ENCODE assay signal across 8 cellular contexts in genomic region chr5:95842955-95843544, GRCh38. TPM values are rescaled to one million over a fixed set of nuclear protein-coding genes. Genes with fewer than 3 reads are reported as not detected.
DNase-seq lines count a peak whose midpoint lies in the region; ATAC-seq and TF ChIP-seq lines count a peak whose summit lies in the region.

No MANE protein-coding gene starts in this region.

- ATAC-seq in GM19351 (IDR thresholded peaks at IDR 0.05; ENCODE audit: unreplicated experiment) (peak; percentile 92), HG03354 (IDR thresholded peaks at IDR 0.05; ENCODE audit: poor library complexity, severe bottlenecking, unreplicated experiment) (peak; percentile 91), left lobe of liver (peak; percentile 44)

- H3K36me3 Mint-ChIP-seq in progenitor cell of endocrine pancreas (ENCODE audit: insufficient read depth): no peaks in the 10 kb centered on the region

- peaks cover 3% of the 10 kb centered on the region for H3K4me1 Mint-ChIP-seq in progenitor cell of endocrine pancreas (ENCODE audit: low read depth)

- H3K9me3 Mint-ChIP-seq in progenitor cell of endocrine pancreas (ENCODE audit: low read depth): no peaks in the 10 kb centered on the region

- H3K27me3 Mint-ChIP-seq in progenitor cell of endocrine pancreas: peaks cover 6% of the 10 kb centered on the region

- DNase-seq in Ammon's horn (ENCODE audit: low spot score) (peak; percentile 75), SKM-1 treated with dmso at 0.1 percent for 144 hours (lab: John Stamatoyannopoulos, UW; ENCODE audit: unreplicated experiment) (peak; percentile 97), amniotic epithelial cell (ENCODE audit: low read depth) (peak; percentile 95), left lobe of liver (ENCODE audit: low spot score) (peak; percentile 71), progenitor cell of endocrine pancreas (ENCODE audit: low spot score, unreplicated experiment) (no peak)
- peak; percentile 76 for DNase-seq in stimulated activated naive CD4-positive, alpha-beta T cell treated with Interleukin-2 at 50 U/mL for 16 hours (lab: John Stamatoyannopoulos, UW)

- H3K27ac Mint-ChIP-seq in progenitor cell of endocrine pancreas: no peak overlapping the region

- no peak overlapping the region for H3K4me3 Mint-ChIP-seq in progenitor cell of endocrine pancreas (ENCODE audit: low read depth)

- TF ChIP-seq CTCF in progenitor cell of endocrine pancreas (IDR thresholded peaks at IDR 0.05; ENCODE audit: unreplicated experiment): no peak

RNA-seq across cellular contexts. Expression of gene GLRX, which starts 20.5 kb away (rescaled TPM):
- total RNA-seq in left lobe of liver (41.3 TPM), progenitor cell of endocrine pancreas (11.6 and 12.7 TPM in 2 replicates)
